8 cellular contexts compared by ENCODE assay signal in the genomic region with DNA sequence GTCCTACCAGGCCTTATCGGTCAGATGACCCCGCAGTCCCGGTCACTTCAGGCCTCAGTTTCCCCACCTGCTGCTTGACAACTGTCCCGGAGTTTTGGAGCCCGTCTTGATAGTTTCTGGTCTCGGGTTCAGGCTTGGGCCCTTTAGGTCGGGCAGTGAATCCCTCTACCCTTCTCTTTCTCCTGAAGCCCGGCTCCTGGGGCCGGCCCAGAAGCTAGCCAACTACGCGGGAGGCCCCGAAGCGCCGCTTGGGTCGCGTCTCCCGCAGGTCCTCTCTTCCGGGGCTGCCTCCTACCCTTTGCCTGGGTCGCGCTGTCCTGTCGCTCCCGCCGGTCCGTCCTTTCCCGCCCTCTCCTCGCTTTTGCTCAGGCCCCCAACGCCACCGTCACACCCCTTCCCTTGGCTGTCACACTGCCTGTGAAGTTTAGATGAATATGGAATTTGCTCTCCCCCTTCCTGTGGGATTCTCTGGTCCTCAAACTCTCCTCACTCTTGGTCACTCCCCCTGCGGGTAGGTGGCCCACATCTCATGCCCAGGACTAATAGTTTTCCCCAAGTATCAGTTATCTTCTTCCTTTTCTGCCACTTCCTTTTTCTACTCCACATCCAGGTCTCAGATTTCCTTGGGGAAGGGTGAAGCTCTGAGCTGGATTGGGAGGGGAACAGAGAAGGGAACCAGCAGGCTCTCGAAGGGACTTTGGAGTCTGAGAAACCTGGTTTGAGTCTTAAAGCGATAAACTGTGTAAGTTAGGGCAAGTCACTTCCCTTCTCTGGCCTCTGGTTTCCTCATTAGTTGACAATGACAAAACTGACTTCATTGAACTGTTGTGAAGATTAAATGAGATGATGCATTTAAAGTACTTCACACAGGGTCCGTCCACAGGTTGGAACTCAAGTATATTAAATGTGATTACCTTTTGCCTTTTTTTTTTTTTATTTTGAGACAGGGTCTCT. TPM values are rescaled to one million over a fixed set of nuclear protein-coding genes. Genes with fewer than 3 reads are reported as not detected.
DNase-seq lines count a peak whose midpoint lies in the region; ATAC-seq, FAIRE-seq and TF ChIP-seq lines count a peak whose summit lies in the region.

No MANE protein-coding gene starts in this region.

- intact Hi-C loops in pancreas (cut with DNase I): no loop called here

- ATAC-seq in pancreas (peak in 1 of 4 donors; percentile 2), GM21423 (IDR thresholded peaks at IDR 0.05; ENCODE audit: unreplicated experiment) (no peak), GM19351 (IDR thresholded peaks at IDR 0.05; ENCODE audit: unreplicated experiment) (no peak)

- 3 to 5% methylated on average over 32 of the region's 32 CpGs for WGBS in pancreas, 2 donors

- peaks cover 0 to 23% (median 19%) of the 10 kb centered on the region in 3 donors for H3K36me3 ChIP-seq in pancreas

- peak; percentile 80 for DNase-seq in CMK (ENCODE audit: low read depth)
- DNase-seq in HT1080 (ENCODE audit: low read depth): peak; percentile 56
- DNase-seq in fibroblast of the aortic adventitia (ENCODE audit: low read depth): peak; percentile 41
- DNase-seq in pancreas: peak in 3 of 6 donors; percentile 20 to 79 (median 58)
- no peak for DNase-seq in stimulated activated CD4-positive, alpha-beta T cell treated with anti-CD3 and anti-CD28 coated beads, Interleukin-4, amount 100 ng/mL, for 24 hours

- no peaks in the 10 kb centered on the region for H3K4me1 ChIP-seq in pancreas

- no peaks in the 10 kb centered on the region for H3K9me3 ChIP-seq in pancreas

- no peaks in the 10 kb centered on the region for H3K27me3 ChIP-seq in pancreas

- peak overlapping the region; percentile 96 for H3K27ac ChIP-seq in VCaP
- peak overlapping the region; percentile 83 to 92 (median 88) for H3K27ac ChIP-seq in pancreas

- TF ChIP-seq CTCF in VCaP (conservative IDR thresholded peaks at IDR 0.05): peak; percentile 49
- peak; percentile 50 for TF ChIP-seq CTCF in fibroblast of the aortic adventitia (IDR thresholded peaks at IDR 0.05; ENCODE audit: insufficient read depth, low read length)
- no peak for TF ChIP-seq CTCF in pancreas (IDR thresholded peaks at IDR 0.05)

- FAIRE-seq in pancreas (lab: Jason Lieb, UNC): no peak

- peak overlapping the region; percentile 99 for H3K4me3 ChIP-seq in fibroblast of the aortic adventitia (ENCODE audit: low read depth, low read length)
- peak overlapping the region; percentile 59 to 96 (median 88) for H3K4me3 ChIP-seq in pancreas

RNA-seq across cellular contexts. Expression of a gene that starts 0.8 kb away (rescaled TPM):
- total RNA-seq in HT1080 (2014; rRNA removed; shearing (Covaris generic)): 210 and 249 TPM in 2 replicates
- polyA plus RNA-seq in HT1080 (2015; cell fraction: cytosol; rRNA removed): 154 and 170 TPM in 2 replicates
- 74.3 and 76.7 TPM in 2 replicates for polyA plus RNA-seq in HT1080 (2015; cell fraction: nucleus; rRNA removed)
- total RNA-seq in fibroblast of the aortic adventitia (ENCODE audit: low replicate concordance) (69.1 and 85.1 TPM in 2 replicates), pancreas (10 to 100 TPM; 36.8 to 61.9 (median 49.7) TPM)
- polyA plus RNA-seq in pancreas: 10 to 100 TPM; 92.0 to 96.2 TPM

RNA-seq across cellular contexts. Expression of a gene that starts 8.7 kb away (rescaled TPM):
- total RNA-seq in HT1080 (2014; rRNA removed; shearing (Covaris generic)): 1.5 and 2.6 TPM in 2 replicates
- polyA plus RNA-seq in HT1080 (2015; cell fraction: cytosol; rRNA removed): 2.9 and 3.5 TPM in 2 replicates
- 0.56 and 1.6 TPM in 2 replicates for polyA plus RNA-seq in HT1080 (2015; cell fraction: nucleus; rRNA removed)
- total RNA-seq in fibroblast of the aortic adventitia (ENCODE audit: low replicate concordance): 1.1 TPM in 1 of 2 replicates, not detected in the other
- total RNA-seq in pancreas: 1 to 10 TPM in 5 of 6 donors, under 1 TPM in 1; 0.83 to 6.8 (median 1.9) TPM
- polyA plus RNA-seq in pancreas: 10 to 100 TPM in 1 of 2 donors, 1 to 10 TPM in 1; 8.0 to 34.3 TPM

RNA-seq across cellular contexts. Expression of a gene that starts 11.7 kb away (rescaled TPM):
- total RNA-seq in HT1080 (2014; rRNA removed; shearing (Covaris generic)): 13.2 and 14.2 TPM in 2 replicates
- 28.6 and 33.6 TPM in 2 replicates for polyA plus RNA-seq in HT1080 (2015; cell fraction: cytosol; rRNA removed)
- polyA plus RNA-seq in HT1080 (2015; cell fraction: nucleus; rRNA removed): 41.8 and 47.1 TPM in 2 replicates
- total RNA-seq in fibroblast of the aortic adventitia (ENCODE audit: low replicate concordance) (11.5 and 15.9 TPM in 2 replicates), pancreas (10 to 100 TPM in 2 of 6 donors, 1 to 10 TPM in 4; 7.7 to 15.8 (median 9.4) TPM)
- polyA plus RNA-seq in pancreas: 10 to 100 TPM; 23.3 to 35.4 TPM

RNA-seq across cellular contexts. Expression of a gene that starts 19.7 kb away (rescaled TPM):
- 114 and 127 TPM in 2 replicates for total RNA-seq in HT1080 (2014; rRNA removed; shearing (Covaris generic))
- polyA plus RNA-seq in HT1080 (2015; cell fraction: cytosol; rRNA removed): 72.3 and 97.3 TPM in 2 replicates
- 44.6 and 68.5 TPM in 2 replicates for polyA plus RNA-seq in HT1080 (2015; cell fraction: nucleus; rRNA removed)
- total RNA-seq in fibroblast of the aortic adventitia (ENCODE audit: low replicate concordance) (35.0 and 119 TPM in 2 replicates), pancreas (10 to 100 TPM; 39.7 to 64.9 (median 49.1) TPM)
- 100 to 1,000 TPM in 1 of 2 donors, 10 to 100 TPM in 1; 82.7 to 112 TPM for polyA plus RNA-seq in pancreas

RNA-seq across cellular contexts. Expression of a gene that starts 22.5 kb away (rescaled TPM):
- total RNA-seq in HT1080 (2014; rRNA removed; shearing (Covaris generic)): not detected in 2 replicates
- 0.05 TPM in 1 of 2 replicates, not detected in the other for polyA plus RNA-seq in HT1080 (2015; cell fraction: cytosol; rRNA removed)
- polyA plus RNA-seq in HT1080 (2015; cell fraction: nucleus; rRNA removed): not detected in 2 replicates
- total RNA-seq in fibroblast of the aortic adventitia (ENCODE audit: low replicate concordance): 0.27 and 0.41 TPM in 2 replicates
- total RNA-seq in pancreas: under 1 TPM; 0.49 to 0.79 (median 0.72) TPM
- 1 to 10 TPM; 1.6 to 4.4 TPM for polyA plus RNA-seq in pancreas

Comparison
In these comparisons a context has a peak if more than half of its experiments do, and no peak if none do; other contexts are left out.
1. CTCF ChIP-seq: peak in VCaP (single experiment) and fibroblast of the aortic adventitia (single experiment); none in pancreas (0 of 4).